Comparison of ENCODE assay signal across 1 cellular context in the genomic region with DNA sequence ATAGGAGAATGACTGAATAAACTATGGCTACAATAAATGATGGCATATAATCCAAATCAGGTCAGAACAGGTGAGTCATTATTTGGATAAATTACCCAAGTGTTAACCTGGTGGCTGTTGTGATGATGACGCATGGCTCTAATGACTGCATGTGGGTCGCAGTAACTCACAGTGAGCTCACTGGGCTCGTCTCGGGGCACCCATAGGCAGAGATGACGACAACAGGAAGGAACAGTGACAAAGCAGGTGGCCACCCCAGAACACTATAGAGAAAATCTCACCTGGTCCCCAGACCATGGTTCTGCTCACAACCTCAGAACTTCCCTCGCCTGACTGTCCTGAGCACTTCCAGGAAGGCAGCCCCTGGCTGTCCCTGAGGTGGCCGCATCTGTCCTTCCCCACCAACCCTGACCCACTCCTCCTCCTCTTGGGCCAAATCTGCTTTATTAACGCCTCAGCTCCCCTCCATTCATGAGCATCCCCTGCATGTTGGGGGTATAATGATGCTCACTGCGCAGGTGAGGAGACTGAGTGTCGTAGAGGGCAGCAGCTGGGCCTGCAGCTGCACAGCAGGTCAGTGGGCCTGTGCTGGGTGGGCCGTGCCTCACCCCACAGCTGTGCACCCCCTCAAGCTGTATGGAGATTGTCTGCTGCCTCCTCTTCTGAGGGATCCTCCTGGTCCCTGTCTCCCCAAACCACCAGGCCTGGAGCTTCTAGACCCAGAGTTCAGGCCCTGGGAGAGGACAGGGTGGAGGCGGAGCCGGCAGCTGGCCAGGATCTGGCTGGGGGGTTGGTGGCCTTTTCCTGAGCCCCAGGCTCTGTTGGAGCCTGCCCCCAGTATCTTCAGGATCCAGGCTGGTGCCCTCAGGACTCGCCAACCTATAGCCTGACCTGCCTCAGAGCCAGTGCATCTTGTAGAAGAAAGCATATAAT.
TF ChIP-seq lines count a peak whose summit lies in the region.

No MANE protein-coding gene starts in this region.

TF ChIP-seq in GM23338, 12 proteins besides CTCF, POLR2A, EP300 and RAD21:
- TF ChIP-seq, protein P1, sequence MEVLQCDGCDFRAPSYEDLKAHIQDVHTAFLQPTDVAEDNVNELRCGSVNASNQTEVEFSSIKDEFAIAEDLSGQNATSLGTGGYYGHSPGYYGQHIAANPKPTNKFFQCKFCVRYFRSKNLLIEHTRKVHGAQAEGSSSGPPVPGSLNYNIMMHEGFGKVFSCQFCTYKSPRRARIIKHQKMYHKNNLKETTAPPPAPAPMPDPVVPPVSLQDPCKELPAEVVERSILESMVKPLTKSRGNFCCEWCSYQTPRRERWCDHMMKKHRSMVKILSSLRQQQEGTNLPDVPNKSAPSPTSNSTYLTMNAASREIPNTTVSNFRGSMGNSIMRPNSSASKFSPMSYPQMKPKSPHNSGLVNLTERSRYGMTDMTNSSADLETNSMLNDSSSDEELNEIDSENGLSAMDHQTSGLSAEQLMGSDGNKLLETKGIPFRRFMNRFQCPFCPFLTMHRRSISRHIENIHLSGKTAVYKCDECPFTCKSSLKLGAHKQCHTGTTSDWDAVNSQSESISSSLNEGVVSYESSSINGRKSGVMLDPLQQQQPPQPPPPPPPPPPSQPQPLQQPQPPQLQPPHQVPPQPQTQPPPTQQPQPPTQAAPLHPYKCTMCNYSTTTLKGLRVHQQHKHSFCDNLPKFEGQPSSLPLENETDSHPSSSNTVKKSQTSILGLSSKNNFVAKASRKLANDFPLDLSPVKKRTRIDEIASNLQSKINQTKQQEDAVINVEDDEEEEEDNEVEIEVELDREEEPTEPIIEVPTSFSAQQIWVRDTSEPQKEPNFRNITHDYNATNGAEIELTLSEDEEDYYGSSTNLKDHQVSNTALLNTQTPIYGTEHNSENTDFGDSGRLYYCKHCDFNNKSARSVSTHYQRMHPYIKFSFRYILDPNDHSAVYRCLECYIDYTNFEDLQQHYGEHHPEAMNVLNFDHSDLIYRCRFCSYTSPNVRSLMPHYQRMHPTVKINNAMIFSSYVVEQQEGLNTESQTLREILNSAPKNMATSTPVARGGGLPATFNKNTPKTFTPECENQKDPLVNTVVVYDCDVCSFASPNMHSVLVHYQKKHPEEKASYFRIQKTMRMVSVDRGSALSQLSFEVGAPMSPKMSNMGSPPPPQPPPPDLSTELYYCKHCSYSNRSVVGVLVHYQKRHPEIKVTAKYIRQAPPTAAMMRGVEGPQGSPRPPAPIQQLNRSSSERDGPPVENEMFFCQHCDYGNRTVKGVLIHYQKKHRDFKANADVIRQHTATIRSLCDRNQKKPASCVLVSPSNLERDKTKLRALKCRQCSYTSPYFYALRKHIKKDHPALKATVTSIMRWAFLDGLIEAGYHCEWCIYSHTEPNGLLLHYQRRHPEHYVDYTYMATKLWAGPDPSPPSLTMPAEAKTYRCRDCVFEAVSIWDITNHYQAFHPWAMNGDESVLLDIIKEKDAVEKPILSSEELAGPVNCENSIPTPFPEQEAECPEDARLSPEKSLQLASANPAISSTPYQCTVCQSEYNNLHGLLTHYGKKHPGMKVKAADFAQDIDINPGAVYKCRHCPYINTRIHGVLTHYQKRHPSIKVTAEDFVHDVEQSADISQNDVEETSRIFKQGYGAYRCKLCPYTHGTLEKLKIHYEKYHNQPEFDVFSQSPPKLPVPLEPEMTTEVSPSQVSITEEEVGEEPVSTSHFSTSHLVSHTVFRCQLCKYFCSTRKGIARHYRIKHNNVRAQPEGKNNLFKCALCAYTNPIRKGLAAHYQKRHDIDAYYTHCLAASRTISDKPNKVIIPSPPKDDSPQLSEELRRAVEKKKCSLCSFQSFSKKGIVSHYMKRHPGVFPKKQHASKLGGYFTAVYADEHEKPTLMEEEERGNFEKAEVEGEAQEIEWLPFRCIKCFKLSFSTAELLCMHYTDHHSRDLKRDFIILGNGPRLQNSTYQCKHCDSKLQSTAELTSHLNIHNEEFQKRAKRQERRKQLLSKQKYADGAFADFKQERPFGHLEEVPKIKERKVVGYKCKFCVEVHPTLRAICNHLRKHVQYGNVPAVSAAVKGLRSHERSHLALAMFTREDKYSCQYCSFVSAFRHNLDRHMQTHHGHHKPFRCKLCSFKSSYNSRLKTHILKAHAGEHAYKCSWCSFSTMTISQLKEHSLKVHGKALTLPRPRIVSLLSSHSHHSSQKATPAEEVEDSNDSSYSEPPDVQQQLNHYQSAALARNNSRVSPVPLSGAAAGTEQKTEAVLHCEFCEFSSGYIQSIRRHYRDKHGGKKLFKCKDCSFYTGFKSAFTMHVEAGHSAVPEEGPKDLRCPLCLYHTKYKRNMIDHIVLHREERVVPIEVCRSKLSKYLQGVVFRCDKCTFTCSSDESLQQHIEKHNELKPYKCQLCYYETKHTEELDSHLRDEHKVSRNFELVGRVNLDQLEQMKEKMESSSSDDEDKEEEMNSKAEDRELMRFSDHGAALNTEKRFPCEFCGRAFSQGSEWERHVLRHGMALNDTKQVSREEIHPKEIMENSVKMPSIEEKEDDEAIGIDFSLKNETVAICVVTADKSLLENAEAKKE (CRISPR knock-in tag; IDR thresholded peaks at IDR 0.05): no peak
